Comparison of ENCODE assay signal across 16 cellular contexts in genomic region chr4:6516762-6517161, GRCh38. TPM values are rescaled to one million over a fixed set of nuclear protein-coding genes. Genes with fewer than 3 reads are reported as not detected.
"Had no signal": no experiment of that assay in that cellular context is flagged by ENCODE, and none has a peak within 500 bp of the region (broad histone marks: within the 10 kb centered on the region; RNA-seq: fewer than 3 reads in every experiment).

No MANE protein-coding gene starts in this region.

- H3K27me3 Mint-ChIP-seq: activated CD8-positive, alpha-beta T cell treated with anti-CD3 and anti-CD28 coated beads for 36 hours had no signal

- H3K27ac Mint-ChIP-seq: activated CD8-positive, alpha-beta T cell treated with anti-CD3 and anti-CD28 coated beads for 36 hours; activated naive CD4-positive, alpha-beta T cell treated with anti-CD3 and anti-CD28 coated beads, Interleukin-2, amount 50 U/mL, for 24 hours; memory B cell; nephron; stimulated activated effector memory CD8-positive, alpha-beta T cell treated with anti-CD3 and anti-CD28 coated beads, Interleukin-12 subunit alpha, Interleukin-12 subunit beta, amount 100 ng/mL, for 72 hours; WTC11 had no signal

- DNase-seq: activated CD4-positive, alpha-beta T cell treated with anti-CD3 and anti-CD28 coated beads for 4 hours; activated CD8-positive, alpha-beta T cell treated with anti-CD3 and anti-CD28 coated beads for 36 hours; activated effector memory CD4-positive, alpha-beta T cell treated with Interleukin-2 at 50 U/mL for 16 hours; activated T-cell treated with anti-CD3 and anti-CD28 coated beads, Interleukin-2, amount 50 U/mL, for 4 hours; adrenal gland; T-helper 2 cell; tibial artery had no signal

- H3K9me3 ChIP-seq: adrenal gland, mucosa of descending colon had no signal

- H3K4me3 ChIP-seq: adrenal gland, esophagus muscularis mucosa, mucosa of descending colon, tibial artery had no signal

- H3K27ac ChIP-seq: adrenal gland, esophagus muscularis mucosa, tibial artery had no signal

- H3K4me3 Mint-ChIP-seq: activated CD8-positive, alpha-beta T cell treated with anti-CD3 and anti-CD28 coated beads for 36 hours; activated naive CD4-positive, alpha-beta T cell treated with anti-CD3 and anti-CD28 coated beads, Interleukin-2, amount 50 U/mL, for 24 hours; activated T-cell treated with anti-CD3 and anti-CD28 coated beads, Interleukin-2, amount 50 U/mL, for 4 hours; memory B cell; nephron; stimulated activated effector memory CD8-positive, alpha-beta T cell treated with anti-CD3 and anti-CD28 coated beads, Interleukin-12 subunit alpha, Interleukin-12 subunit beta, amount 100 ng/mL, for 72 hours; WTC11 had no signal

- ATAC-seq: activated CD8-positive, alpha-beta T cell treated with anti-CD3 and anti-CD28 coated beads for 36 hours; activated T-cell treated with anti-CD3 and anti-CD28 coated beads, Interleukin-2, amount 50 U/mL, for 4 hours; left lobe of liver; mucosa of descending colon; stimulated activated effector memory CD8-positive, alpha-beta T cell treated with anti-CD3 and anti-CD28 coated beads, Interleukin-12 subunit alpha, Interleukin-12 subunit beta, amount 100 ng/mL, for 72 hours; WTC11 had no signal

- H3K9me3 Mint-ChIP-seq: activated CD8-positive, alpha-beta T cell treated with anti-CD3 and anti-CD28 coated beads for 36 hours; activated T-cell treated with anti-CD3 and anti-CD28 coated beads, Interleukin-2, amount 50 U/mL, for 4 hours; WTC11 had no signal

- H3K4me1 Mint-ChIP-seq: activated naive CD4-positive, alpha-beta T cell treated with anti-CD3 and anti-CD28 coated beads, Interleukin-2, amount 50 U/mL, for 24 hours; memory B cell; nephron; stimulated activated effector memory CD8-positive, alpha-beta T cell treated with anti-CD3 and anti-CD28 coated beads, Interleukin-12 subunit alpha, Interleukin-12 subunit beta, amount 100 ng/mL, for 72 hours; WTC11 had no signal

- H3K4me1 ChIP-seq: adrenal gland, esophagus muscularis mucosa had no signal

- H3K36me3 ChIP-seq: adrenal gland, esophagus muscularis mucosa, tibial artery had no signal

- H3K36me3 Mint-ChIP-seq: memory B cell; stimulated activated effector memory CD8-positive, alpha-beta T cell treated with anti-CD3 and anti-CD28 coated beads, Interleukin-12 subunit alpha, Interleukin-12 subunit beta, amount 100 ng/mL, for 72 hours; WTC11 had no signal

- H3K27me3 ChIP-seq: adrenal gland had no signal

RNA-seq across cellular contexts. Expression of gene PPP2R2C, which starts 44.3 kb away (rescaled TPM):
- total RNA-seq: activated CD8-positive, alpha-beta T cell treated with anti-CD3 and anti-CD28 coated beads for 36 hours; activated T-cell treated with anti-CD3 and anti-CD28 coated beads, Interleukin-2, amount 50 U/mL, for 4 hours; pulmonary artery endothelial cell had no signal
